In genomic region chr1:72918939-72919338, GRCh38 we compare ENCODE assay signal across 33 cellular contexts.
"Had no signal": no experiment of that assay in that cellular context is flagged by ENCODE, and none has a peak within 500 bp of the region (broad histone marks: within the 10 kb centered on the region; RNA-seq: fewer than 3 reads in every experiment).

No MANE protein-coding gene starts in this region.

- ATAC-seq: activated CD8-positive, alpha-beta T cell treated with anti-CD3 and anti-CD28 coated beads for 36 hours; activated naive CD4-positive, alpha-beta T cell treated with anti-CD3 and anti-CD28 coated beads, Interleukin-2, amount 50 U/mL, for 72 hours; activated T-cell treated with anti-CD3 and anti-CD28 coated beads, Interleukin-2, amount 50 U/mL, for 4 hours; activated T-cell treated with anti-CD3 and anti-CD28 coated beads, Interleukin-2, amount 50 U/mL, for 72 hours; activated T-helper 17 cell treated with anti-CD3 and anti-CD28 coated beads, Interleukin-2, amount 50 U/mL, for 72 hours; body of pancreas had no signal

- H3K4me1 ChIP-seq: adrenal gland, body of pancreas, breast epithelium had no signal

- FAIRE-seq: astrocyte, TTC549 had no signal

- H3K27me3 ChIP-seq: adrenal gland, body of pancreas, brain microvascular endothelial cell, breast epithelium had no signal

- H3K27ac ChIP-seq: adrenal gland, body of pancreas, brain microvascular endothelial cell, breast epithelium, VCaP had no signal

- H3K4me3 ChIP-seq: adrenal gland, body of pancreas, breast epithelium had no signal

- H3K36me3 ChIP-seq: adrenal gland, brain microvascular endothelial cell, breast epithelium had no signal

- DNase-seq: activated B cell treated with CpG ODN at 0.5 μM for 24 hours; activated CD4-positive, alpha-beta memory T cell treated with anti-CD3 and anti-CD28 coated beads for 36 hours; activated CD4-positive, alpha-beta T cell treated with anti-CD3 and anti-CD28 coated beads for 4 hours; activated CD4-positive, alpha-beta T cell treated with anti-CD3 and anti-CD28 coated beads, Interleukin-2, amount 10 ng/mL, durations not matched to agents 24 days and 14 days; activated CD4-positive, alpha-beta T cell treated with anti-CD3 and anti-CD28 coated beads, Interleukin-2, amount 50 U/mL, for 1 hour; activated CD4-positive, alpha-beta T cell treated with anti-CD3 and anti-CD28 coated beads, Interleukin-2, amount 50 U/mL, for 4 hours; activated CD4-positive, CD25-positive, alpha-beta regulatory T cell treated with anti-CD3 and anti-CD28 coated beads, Interleukin-2, amount 50 U/mL, for 72 hours; activated CD8-positive, alpha-beta memory T cell treated with anti-CD3 and anti-CD28 coated beads, Interleukin-2, amount 50 U/mL, for 4 hours; activated CD8-positive, alpha-beta T cell treated with anti-CD3 and anti-CD28 coated beads for 36 hours; activated effector memory CD4-positive, alpha-beta T cell treated with anti-CD3 and anti-CD28 coated beads, Interleukin-2, amount 50 U/mL, for 16 hours; activated gamma-delta T cell treated with Interleukin-2 at 50 U/mL for 16 hours; activated naive CD4-positive, alpha-beta T cell; activated naive CD4-positive, alpha-beta T cell treated with anti-CD3 and anti-CD28 coated beads for 36 hours; activated naive CD4-positive, alpha-beta T cell treated with anti-CD3 and anti-CD28 coated beads, Interleukin-2, amount 50 U/mL, for 16 hours; activated naive CD8-positive, alpha-beta T cell treated with anti-CD3 and anti-CD28 coated beads for 36 hours; activated T-cell treated with anti-CD3 and anti-CD28 coated beads for 4 hours; activated T-cell treated with anti-CD3 and anti-CD28 coated beads, Interleukin-2, amount 50 U/mL, for 1 hour; activated T-cell treated with anti-CD3 and anti-CD28 coated beads, Interleukin-2, amount 50 U/mL, for 4 hours; activated T-cell treated with anti-CD3 and anti-CD28 coated beads, Interleukin-2, amount 50 U/mL, for 72 hours; adrenal gland; amniotic stem cell; aorta; body of pancreas; brain microvascular endothelial cell; central memory CD4-positive, alpha-beta T cell; T-helper 2 cell; T-helper 9 cell had no signal

- H3K9me3 ChIP-seq: adrenal gland, body of pancreas, breast epithelium had no signal
